Comparison of ENCODE assay signal across 8 cellular contexts in genomic region chr2:141554810-141555209, GRCh38.
DNase-seq lines count a peak whose midpoint lies in the region; ATAC-seq and TF ChIP-seq lines count a peak whose summit lies in the region.

No MANE protein-coding gene starts in this region.

- H2AFZ ChIP-seq in fibroblast of lung (ENCODE audit: low read length), result no peak overlapping the region

- H3K4me2 ChIP-seq in fibroblast of lung (ENCODE audit: extremely low read depth, insufficient read depth, low read length), result no peak overlapping the region

- no peaks in the 10 kb centered on the region for H4K20me1 ChIP-seq in fibroblast of lung (ENCODE audit: control insufficient read depth, extremely low read depth, insufficient read depth, low read length)

- no peak overlapping the region for H3K27ac ChIP-seq in fibroblast of lung (ENCODE audit: insufficient read depth, low read length)

- H3K4me1 ChIP-seq in fibroblast of lung (ENCODE audit: control insufficient read depth, extremely low read depth, insufficient read depth, low read length), result no peaks in the 10 kb centered on the region

- no peaks in the 10 kb centered on the region for H3K9me3 ChIP-seq in fibroblast of lung (ENCODE audit: control insufficient read depth, insufficient read depth, low read depth, low read length)

- DNase-seq in BJ (ENCODE audit: low read depth) (no peak), NOMO-1 treated with dmso at 0.1 percent for 144 hours (lab: John Stamatoyannopoulos, UW; ENCODE audit: unreplicated experiment) (peak; percentile 23), fibroblast of lung (ENCODE audit: low read depth in 2 of 2) (peak; percentile 41 to 68), renal cortical epithelial cell (ENCODE audit: low read depth) (peak; percentile 59), epidermal melanocyte (ENCODE audit: insufficient read length, low spot score) (no peak), NCI-H146 (lab: John Stamatoyannopoulos, UW) (no peak)

- no peaks in the 10 kb centered on the region for H3K79me2 ChIP-seq in fibroblast of lung (ENCODE audit: control insufficient read depth, insufficient read depth, low read length)

- TF ChIP-seq CTCF in BJ (IDR thresholded peaks at IDR 0.05; ENCODE audit: insufficient read depth, low read depth, low read length), result peak; percentile 65
- TF ChIP-seq CTCF in fibroblast of lung (conservative IDR thresholded peaks at IDR 0.05 in 1 of 2, IDR thresholded peaks at IDR 0.05 in 1 of 2; ENCODE audit: low read depth in 1 of 2, low read length in 2 of 2), result peak in 1 of 2 donors; percentile 70

- H3K9ac ChIP-seq in fibroblast of lung (ENCODE audit: insufficient read depth, low read length), result no peak overlapping the region

- H3K4me3 ChIP-seq in BJ (ENCODE audit: low read depth, low read length), result no peak overlapping the region
- H3K4me3 ChIP-seq in fibroblast of lung (replicated peaks in 1 of 4; ENCODE audit: control extremely low read depth in 1 of 4, insufficient read depth in 1 of 4, low read depth in 3 of 4, low read length in 4 of 4), result no peak overlapping the region

- ATAC-seq in GM18909 (IDR thresholded peaks at IDR 0.05; ENCODE audit: poor library complexity, unreplicated experiment) (peak; percentile 81), HG03139 (IDR thresholded peaks at IDR 0.05; ENCODE audit: unreplicated experiment) (peak; percentile 75)

- H3K27me3 ChIP-seq in BJ (ENCODE audit: control insufficient read depth, insufficient read depth, low read length) (no peaks in the 10 kb centered on the region), fibroblast of lung (ENCODE audit: control insufficient read depth, insufficient read depth, low read length) (no peaks in the 10 kb centered on the region)

- CTCF ChIA-PET in BJ (lab: Yijun Ruan, JAX), result interaction anchor here (0.6 to 1.7 kb wide), 17 partner anchors 8 to 691 kb away, joined by 3 to 9 read pairs (median 3); no protein-coding TSS in a partner anchor

- POLR2A ChIA-PET in BJ (lab: Charles Lee), result interaction anchor here (0.7 kb wide), 1 partner anchor 445 kb away, joined by 3 read pairs; no protein-coding TSS in a partner anchor

- H3K36me3 ChIP-seq in BJ (ENCODE audit: control insufficient read depth, insufficient read depth, low read length) (no peaks in the 10 kb centered on the region), fibroblast of lung (ENCODE audit: control insufficient read depth, insufficient read depth, low read length) (no peaks in the 10 kb centered on the region)

Comparison
In these comparisons a context has a peak if more than half of its experiments do, and no peak if none do; other contexts are left out.
1. DNase-seq: peak in NOMO-1 treated with dmso at 0.1 percent for 144 hours (single experiment), fibroblast of lung (2 of 2) and renal cortical epithelial cell (single experiment); none in BJ (single experiment), epidermal melanocyte (single experiment) and NCI-H146 (single experiment).